Comparison of ENCODE assay signal across 22 cellular contexts in genomic region chr15:79042213-79042928, GRCh38. TPM values are rescaled to one million over a fixed set of nuclear protein-coding genes. Genes with fewer than 3 reads are reported as not detected.
"Had no signal": no experiment of that assay in that cellular context is flagged by ENCODE, and none has a peak within 500 bp of the region (broad histone marks: within the 10 kb centered on the region; RNA-seq: fewer than 3 reads in every experiment).

No MANE protein-coding gene starts in this region.

- H3K36me3 Mint-ChIP-seq: activated naive CD4-positive, alpha-beta T cell treated with anti-CD3 and anti-CD28 coated beads, Interleukin-2, amount 10 ng/mL, durations not matched to agents 7 days and 5 days had no signal

- DNase-seq: activated CD4-positive, alpha-beta T cell treated with anti-CD3 and anti-CD28 coated beads for 48 hours; activated CD4-positive, alpha-beta T cell treated with anti-CD3 and anti-CD28 coated beads, Interleukin-2, amount 50 U/mL, for 4 hours; activated CD4-positive, CD25-positive, alpha-beta regulatory T cell treated with anti-CD3 and anti-CD28 coated beads, Interleukin-2, amount 50 U/mL, for 72 hours; activated gamma-delta T cell; activated naive CD4-positive, alpha-beta T cell treated with anti-CD3 and anti-CD28 coated beads, Interleukin-2, amount 10 ng/mL, durations not matched to agents 7 days and 5 days; activated naive CD8-positive, alpha-beta T cell treated with anti-CD3 and anti-CD28 coated beads for 36 hours; activated T-cell treated with anti-CD3 and anti-CD28 coated beads for 4 hours; activated T-cell treated with anti-CD3 and anti-CD28 coated beads, Interleukin-2, amount 50 U/mL, for 48 hours; aorta; central memory CD4-positive, alpha-beta T cell; Karpas-422; MM.1S; NCI-H1105; NCI-H1436; NCI-H2029 treated with DMSO at 0.1 percent for 48 hours; NCI-H446; PC-3; SIG-M5; T-helper 17 cell; T-helper 9 cell had no signal

- H3K27ac Mint-ChIP-seq: activated naive CD4-positive, alpha-beta T cell treated with anti-CD3 and anti-CD28 coated beads, Interleukin-2, amount 10 ng/mL, durations not matched to agents 7 days and 5 days; activated naive CD8-positive, alpha-beta T cell treated with anti-CD3 and anti-CD28 coated beads for 36 hours; activated T-helper 17 cell treated with anti-CD3 and anti-CD28 coated beads, Interleukin-2, amount 50 U/mL, for 72 hours; T-helper 17 cell; WTC11 had no signal

- H3K4me1 Mint-ChIP-seq: activated naive CD4-positive, alpha-beta T cell treated with anti-CD3 and anti-CD28 coated beads, Interleukin-2, amount 10 ng/mL, durations not matched to agents 7 days and 5 days; activated naive CD8-positive, alpha-beta T cell treated with anti-CD3 and anti-CD28 coated beads for 36 hours; activated T-helper 17 cell treated with anti-CD3 and anti-CD28 coated beads, Interleukin-2, amount 50 U/mL, for 72 hours; T-helper 17 cell; WTC11 had no signal

- ATAC-seq: activated T-helper 17 cell treated with anti-CD3 and anti-CD28 coated beads, Interleukin-2, amount 50 U/mL, for 72 hours; PC-3; T-helper 17 cell; WTC11 had no signal

- H3K4me3 Mint-ChIP-seq: activated naive CD4-positive, alpha-beta T cell treated with anti-CD3 and anti-CD28 coated beads, Interleukin-2, amount 10 ng/mL, durations not matched to agents 7 days and 5 days; activated naive CD8-positive, alpha-beta T cell treated with anti-CD3 and anti-CD28 coated beads for 36 hours; activated T-helper 17 cell treated with anti-CD3 and anti-CD28 coated beads, Interleukin-2, amount 50 U/mL, for 72 hours; T-helper 17 cell; WTC11 had no signal

RNA-seq across cellular contexts. Expression of gene RASGRF1, which starts 48.2 kb away (rescaled TPM):
- total RNA-seq: activated naive CD8-positive, alpha-beta T cell treated with anti-CD3 and anti-CD28 coated beads for 36 hours; activated T-helper 17 cell treated with anti-CD3 and anti-CD28 coated beads, Interleukin-2, amount 50 U/mL, for 72 hours; PC-3 had no signal
- polyA plus RNA-seq: aorta had no signal
